ENCODE assay signal across 8 cellular contexts in the genomic region with DNA sequence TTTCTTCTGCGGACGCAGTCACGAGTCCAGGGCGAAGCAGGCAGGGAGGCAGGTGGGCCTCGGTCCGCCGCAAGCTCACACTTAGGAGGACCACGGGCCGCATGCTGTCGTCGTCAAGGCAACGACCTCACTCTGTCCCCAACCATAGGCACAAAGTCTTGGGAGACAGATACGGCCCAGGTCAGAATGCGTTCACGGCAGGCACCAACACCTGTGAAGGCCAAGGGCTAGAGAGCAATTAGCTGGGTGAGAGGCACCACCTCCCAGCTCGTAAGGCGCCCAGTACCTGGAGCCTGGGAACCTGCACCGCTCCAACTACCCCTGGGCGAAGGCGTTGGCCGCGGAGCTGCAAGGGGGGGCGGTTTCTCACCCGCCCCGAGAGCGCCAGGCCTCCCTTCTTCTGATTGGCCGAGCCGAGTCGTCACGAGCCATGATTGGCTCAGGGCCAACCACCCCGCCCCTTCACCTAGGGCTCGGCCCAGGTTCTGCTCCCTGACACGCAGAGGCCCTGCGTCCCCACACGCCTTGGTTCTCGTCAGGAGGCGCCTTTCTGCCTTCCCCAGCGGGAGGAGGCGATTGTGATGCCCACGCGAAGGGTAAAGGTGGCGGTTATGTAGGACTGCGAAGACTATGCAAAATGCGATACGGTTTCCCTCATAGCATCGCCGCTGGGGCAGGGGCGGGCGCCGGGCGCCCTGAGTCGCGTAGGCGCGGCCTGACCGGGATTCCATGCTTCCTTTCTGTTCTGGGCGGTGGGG. TPM values are rescaled to one million over a fixed set of nuclear protein-coding genes. Genes with fewer than 3 reads are reported as not detected.
DNase-seq lines count a peak whose midpoint lies in the region; ATAC-seq, FAIRE-seq and TF ChIP-seq lines count a peak whose summit lies in the region.

A gene (minus strand): TSS at position 355 of the 758 bp plus-strand sequence. CDS start 4,540 bp downstream, outside the sequence.

- TF ChIP-seq CTCF in D721Med (IDR thresholded peaks at IDR 0.05; ENCODE audit: insufficient read depth, missing control alignments): no peak
- TF ChIP-seq CTCF in uterus (IDR thresholded peaks at IDR 0.05): no peak

- H3K27me3 ChIP-seq in uterus: no peaks in the 10 kb centered on the region

- peak in 1 of 2 donors; percentile 13 for TF ChIP-seq POLR2A in uterus (IDR thresholded peaks at IDR 0.05)

- H3K9me3 Mint-ChIP-seq in T-helper 1 cell treated with Interleukin-12 subunit alpha and Interleukin-12 subunit beta and Interleukin-4 antibody, amounts not matched to agents 30 μg/mL and 1 μg/mL, for 36 hours: no peaks in the 10 kb centered on the region

- H3K36me3 Mint-ChIP-seq in T-helper 1 cell treated with Interleukin-12 subunit alpha and Interleukin-12 subunit beta and Interleukin-4 antibody, amounts not matched to agents 30 μg/mL and 1 μg/mL, for 36 hours (ENCODE audit: low read depth): no peaks in the 10 kb centered on the region

- H3K36me3 ChIP-seq in uterus: no peaks in the 10 kb centered on the region

- H3K4me3 Mint-ChIP-seq in T-helper 1 cell treated with Interleukin-12 subunit alpha and Interleukin-12 subunit beta and Interleukin-4 antibody, amounts not matched to agents 30 μg/mL and 1 μg/mL, for 36 hours: peak within 1 kb of the TSS; percentile 83

- no peaks in the 10 kb centered on the region for H3K9me3 ChIP-seq in uterus

- peak within 1 kb of the TSS; percentile 43 for H3K27ac Mint-ChIP-seq in T-helper 1 cell treated with Interleukin-12 subunit alpha and Interleukin-12 subunit beta and Interleukin-4 antibody, amounts not matched to agents 30 μg/mL and 1 μg/mL, for 36 hours

- peak; percentile 77 for DNase-seq in D721Med (ENCODE audit: insufficient read length, low spot score)
- peak; percentile 33 to 50 for DNase-seq in Kasumi-1 (lab: John Stamatoyannopoulos, UW)
- DNase-seq in astrocyte of the hippocampus (ENCODE audit: low read depth, low spot score): peak; percentile 92
- peak; percentile 13 to 88 (median 68) for DNase-seq in hypothalamus (lab: John Stamatoyannopoulos, UW)
- DNase-seq in retina: peak; percentile 96
- peak; percentile 78 to 84 for DNase-seq in uterus

- peak within 1 kb of the TSS; percentile 49 to 60 for H3K4me3 ChIP-seq in uterus

- H3K27me3 Mint-ChIP-seq in T-helper 1 cell treated with Interleukin-12 subunit alpha and Interleukin-12 subunit beta and Interleukin-4 antibody, amounts not matched to agents 30 μg/mL and 1 μg/mL, for 36 hours (ENCODE audit: low read depth): peaks cover 7% of the 10 kb centered on the region

- ATAC-seq in GM21528 (IDR thresholded peaks at IDR 0.05; ENCODE audit: low FRiP score, unreplicated experiment): peak; percentile 100

- intact Hi-C loops in uterus (cut with DNase I; ENCODE audit: low total_unique reads): no loop called here

- no peaks in the 10 kb centered on the region for H3K4me1 ChIP-seq in uterus

- no peak for FAIRE-seq in D721Med (lab: Jason Lieb, UNC)

- peak within 1 kb of the TSS; percentile 24 to 40 for H3K27ac ChIP-seq in uterus

- peaks cover 14% of the 10 kb centered on the region for H3K4me1 Mint-ChIP-seq in T-helper 1 cell treated with Interleukin-12 subunit alpha and Interleukin-12 subunit beta and Interleukin-4 antibody, amounts not matched to agents 30 μg/mL and 1 μg/mL, for 36 hours (ENCODE audit: low read depth)

RNA-seq across cellular contexts. Expression of the gene that starts here (rescaled TPM):
- total RNA-seq in uterus: 1 to 10 TPM in 2 of 4 donors, not detected in 2; 1.2 to 3.1 TPM

Comparison
In these comparisons a context has a peak if more than half of its experiments do, and no peak if none do; other contexts are left out.
1. Peak in every context shown above with its lines: DNase-seq, ATAC-seq, H3K4me3 ChIP-seq and H3K27ac ChIP-seq.
2. DNase-seq: peak in every context shown above with its lines; median percentile 96 in retina; 92 in astrocyte of the hippocampus; 81 in uterus; 77 in D721Med; 68 in hypothalamus; 42 in Kasumi-1.